In genomic region chr2:46002947-46003346, GRCh38 we compare ENCODE assay signal across 2 cellular contexts.
TF ChIP-seq lines count a peak whose summit lies in the region.

No MANE protein-coding gene starts in this region.

TF ChIP-seq in A549, 52 proteins besides CTCF, POLR2A, EP300 and RAD21 (continued from another document):
- TF ChIP-seq HOXB5 (CRISPR knock-in tag; IDR thresholded peaks at IDR 0.05): no peak

TF ChIP-seq in IMR-90, 13 proteins besides CTCF, POLR2A, EP300 and RAD21 (continued from another document):
- TF ChIP-seq MAFK (IDR thresholded peaks at IDR 0.05; ENCODE audit: low read depth, low read length): no peak
- no peak for TF ChIP-seq RFX5 (IDR thresholded peaks at IDR 0.05; ENCODE audit: low read depth, low read length)
- no peak for TF ChIP-seq CEBPB (IDR thresholded peaks at IDR 0.05; ENCODE audit: low read depth, low read length)
- no peak for TF ChIP-seq CHD1 (IDR thresholded peaks at IDR 0.05; ENCODE audit: low read depth, low read length)
- no peak for TF ChIP-seq USF2 (IDR thresholded peaks at IDR 0.05; ENCODE audit: low read depth, low read length)
